9 cellular contexts compared by ENCODE assay signal in genomic region chr1:1783320-1783719, GRCh38. TPM values are rescaled to one million over a fixed set of nuclear protein-coding genes. Genes with fewer than 3 reads are reported as not detected.
A peak's percentile ranks its signal among the peaks of the same experiment; 100 is the strongest.
DNase-seq lines count a peak whose midpoint lies in the region; ATAC-seq and TF ChIP-seq lines count a peak whose summit lies in the region.
"Had no signal": no experiment of that assay in that cellular context is flagged by ENCODE, and none has a peak within 500 bp of the region (broad histone marks: within the 10 kb centered on the region; RNA-seq: fewer than 3 reads in every experiment).

No MANE protein-coding gene starts in this region.

- DNase-seq in activated naive CD4-positive, alpha-beta T cell treated with Interleukin-2 at 50 U/mL for 16 hours = no peak
- DNase-seq in activated naive CD8-positive, alpha-beta T cell treated with anti-CD3 and anti-CD28 coated beads, Interleukin-2, amount 10 ng/mL, durations not matched to agents 7 days and 5 days = no peak
- DNase-seq in mesendoderm = no peak
- peak; percentile 23 for DNase-seq in transverse colon
- no peak for DNase-seq in 8988T
- DNase-seq in SHP77 treated with DMSO at 0.1 percent for 48 hours (lab: John Stamatoyannopoulos, UW) = no peak
- no peak for DNase-seq in NCI-H1105 (lab: John Stamatoyannopoulos, UW)
- DNase-seq: stimulated activated naive CD4-positive, alpha-beta T cell treated with Interleukin-2 at 50 U/mL for 16 hours had no signal

- no peaks in the 10 kb centered on the region for H3K79me1 ChIP-seq in mesendoderm (ENCODE audit: low read length)

- peaks cover 2% of the 10 kb centered on the region for H3K4me1 ChIP-seq in mesendoderm (ENCODE audit: control insufficient read depth, low read depth, low read length)
- peaks cover 43 to 54% (median 53%) of the 10 kb centered on the region in 4 donors for H3K4me1 ChIP-seq in transverse colon

- TF ChIP-seq CTCF in transverse colon (IDR thresholded peaks at IDR 0.05) = no peak

- no peaks in the 10 kb centered on the region for H3K27me3 Mint-ChIP-seq in activated naive CD4-positive, alpha-beta T cell treated with anti-CD3 and anti-CD28 coated beads, Interleukin-2, amount 50 U/mL, for 24 hours
- H3K27me3 Mint-ChIP-seq in activated naive CD8-positive, alpha-beta T cell treated with anti-CD3 and anti-CD28 coated beads, Interleukin-2, amount 10 ng/mL, durations not matched to agents 7 days and 5 days = no peaks in the 10 kb centered on the region

- H3K27ac ChIP-seq in mesendoderm (ENCODE audit: low read depth, low read length) (no peak overlapping the region), transverse colon (peak overlapping the region; percentile 91 to 97 (median 96))

- H3K9me3 Mint-ChIP-seq in activated naive CD4-positive, alpha-beta T cell treated with anti-CD3 and anti-CD28 coated beads, Interleukin-2, amount 50 U/mL, for 24 hours = no peaks in the 10 kb centered on the region
- no peaks in the 10 kb centered on the region for H3K9me3 Mint-ChIP-seq in activated naive CD8-positive, alpha-beta T cell treated with anti-CD3 and anti-CD28 coated beads, Interleukin-2, amount 10 ng/mL, durations not matched to agents 7 days and 5 days

- H3K4me2 ChIP-seq in mesendoderm (ENCODE audit: low read length) = no peak overlapping the region

- no peak overlapping the region for H2BK120ac ChIP-seq in mesendoderm (ENCODE audit: low read depth, low read length)

- H2BK5ac ChIP-seq in mesendoderm (ENCODE audit: low read length) = no peak overlapping the region

- H3K9me3 ChIP-seq in transverse colon = no peaks in the 10 kb centered on the region

- H3K4me3 ChIP-seq in mesendoderm (ENCODE audit: low read length) (no peak overlapping the region), transverse colon (no peak overlapping the region)

- no peak overlapping the region for H3K4ac ChIP-seq in mesendoderm (ENCODE audit: low read depth, low read length)

- H3K27me3 ChIP-seq in mesendoderm (ENCODE audit: insufficient read depth, low read length, poor library complexity) = no peaks in the 10 kb centered on the region
- H3K27me3 ChIP-seq in transverse colon = no peaks in the 10 kb centered on the region

- WGBS in mesendoderm (ENCODE audit: extremely low coverage, insufficient coverage, low lambda C conversion rate) = no CpG with 5 or more reads among the region's 8 CpGs
- WGBS in transverse colon (ENCODE audit: low coverage in 1 of 2), 2 donors = 46 to 72% methylated on average over 4 to 8 of the region's 8 CpGs

- peaks cover 7% of the 10 kb centered on the region for H3K36me3 Mint-ChIP-seq in activated naive CD4-positive, alpha-beta T cell treated with anti-CD3 and anti-CD28 coated beads, Interleukin-2, amount 50 U/mL, for 24 hours
- H3K36me3 Mint-ChIP-seq in activated naive CD8-positive, alpha-beta T cell treated with anti-CD3 and anti-CD28 coated beads, Interleukin-2, amount 10 ng/mL, durations not matched to agents 7 days and 5 days = peaks cover 8% of the 10 kb centered on the region

- H3K79me2 ChIP-seq in mesendoderm (ENCODE audit: control insufficient read depth, insufficient read depth, low read length) = no peaks in the 10 kb centered on the region

- TF ChIP-seq EP300 in transverse colon (IDR thresholded peaks at IDR 0.05; ENCODE audit: low read depth) = no peak

- POLR2A ChIA-PET in activated naive CD8-positive, alpha-beta T cell treated with anti-CD3 and anti-CD28 coated beads, Interleukin-2, amount 10 ng/mL, durations not matched to agents 7 days and 5 days (lab: Charles Lee) = interaction anchor here (1.0 kb wide), 1 partner anchor 9 kb away, joined by 3 read pairs; no protein-coding TSS in a partner anchor

- H3K4me1 Mint-ChIP-seq in activated naive CD4-positive, alpha-beta T cell treated with anti-CD3 and anti-CD28 coated beads, Interleukin-2, amount 50 U/mL, for 24 hours = peaks cover 41% of the 10 kb centered on the region
- H3K4me1 Mint-ChIP-seq in activated naive CD8-positive, alpha-beta T cell treated with anti-CD3 and anti-CD28 coated beads, Interleukin-2, amount 10 ng/mL, durations not matched to agents 7 days and 5 days = peaks cover 34% of the 10 kb centered on the region

- H3K23ac ChIP-seq in mesendoderm (ENCODE audit: low read length) = no peak overlapping the region

- no peak for ATAC-seq in activated naive CD8-positive, alpha-beta T cell treated with anti-CD3 and anti-CD28 coated beads, Interleukin-2, amount 10 ng/mL, durations not matched to agents 7 days and 5 days (ENCODE audit: low read depth)

- H3K9ac ChIP-seq in mesendoderm (ENCODE audit: low read length) = peak overlapping the region; percentile 12

- in situ Hi-C loops in transverse colon (cut with MboI; ENCODE audit: low pct_ligation_motif_present in 1 of 4, low pct_unique_long_range_greater_than_20kb in 1 of 4, low sequenced_read_pairs in 3 of 4) = loop anchor here in 2 of 4 donors (10.0 kb wide), 1 partner anchor 121 kb away; no protein-coding TSS in a partner anchor

- H3K36me3 ChIP-seq in mesendoderm (ENCODE audit: control insufficient read depth, insufficient read depth, low read length) (peaks cover 13% of the 10 kb centered on the region), transverse colon (peaks cover 0 to 29% (median 13%) of the 10 kb centered on the region in 4 donors)

- no peak overlapping the region for H3K56ac ChIP-seq in mesendoderm (ENCODE audit: low read length)

- H3K18ac ChIP-seq in mesendoderm (ENCODE audit: low read length) = no peak overlapping the region

- no peak overlapping the region for H4K5ac ChIP-seq in mesendoderm (ENCODE audit: low read length)

- no peak overlapping the region for H2AK5ac ChIP-seq in mesendoderm (ENCODE audit: low read length)

- no peak overlapping the region for H2BK15ac ChIP-seq in mesendoderm (replicated peaks; ENCODE audit: low read depth)

- no peak overlapping the region for H4K8ac ChIP-seq in mesendoderm (ENCODE audit: low read depth, low read length)

- peak overlapping the region; percentile 55 for H3K4me3 Mint-ChIP-seq in activated naive CD4-positive, alpha-beta T cell treated with anti-CD3 and anti-CD28 coated beads, Interleukin-2, amount 50 U/mL, for 24 hours
- peak overlapping the region; percentile 64 for H3K4me3 Mint-ChIP-seq in activated naive CD8-positive, alpha-beta T cell treated with anti-CD3 and anti-CD28 coated beads, Interleukin-2, amount 10 ng/mL, durations not matched to agents 7 days and 5 days

- intact Hi-C loops in transverse colon (cut with DNase I; ENCODE audit: low total_unique reads) = loop anchor here (5.0 kb wide), 1 partner anchor 124 kb away; no protein-coding TSS in a partner anchor

- peak overlapping the region; percentile 85 for H3K27ac Mint-ChIP-seq in activated naive CD4-positive, alpha-beta T cell treated with anti-CD3 and anti-CD28 coated beads, Interleukin-2, amount 50 U/mL, for 24 hours
- peak overlapping the region; percentile 89 for H3K27ac Mint-ChIP-seq in activated naive CD8-positive, alpha-beta T cell treated with anti-CD3 and anti-CD28 coated beads, Interleukin-2, amount 10 ng/mL, durations not matched to agents 7 days and 5 days

- no peak for TF ChIP-seq POLR2A in transverse colon (IDR thresholded peaks at IDR 0.05)

RNA-seq across cellular contexts. Expression of gene NADK, which starts 5.0 kb away (rescaled TPM):
- total RNA-seq in activated naive CD8-positive, alpha-beta T cell treated with anti-CD3 and anti-CD28 coated beads, Interleukin-2, amount 10 ng/mL, durations not matched to agents 7 days and 5 days = 10 to 100 TPM; 69.7 to 74.3 TPM
- 30.6 TPM for polyA plus RNA-seq in mesendoderm (2013, experiment 1 of 2)
- polyA plus RNA-seq in mesendoderm (2013, experiment 2 of 2) = 32.5 TPM
- 100 to 1,000 TPM; 129 to 191 (median 152) TPM for total RNA-seq in transverse colon

RNA-seq across cellular contexts. Expression of gene CDK11A, which starts 59.2 kb away (rescaled TPM):
- 100 to 1,000 TPM; 104 to 106 TPM for total RNA-seq in activated naive CD8-positive, alpha-beta T cell treated with anti-CD3 and anti-CD28 coated beads, Interleukin-2, amount 10 ng/mL, durations not matched to agents 7 days and 5 days
- polyA plus RNA-seq in mesendoderm (2013, experiment 1 of 2) = 23.7 TPM
- polyA plus RNA-seq in mesendoderm (2013, experiment 2 of 2) = 25.4 TPM
- total RNA-seq in transverse colon = 100 to 1,000 TPM in 2 of 4 donors, 10 to 100 TPM in 2; 52.9 to 250 (median 161) TPM
